14 cellular contexts compared by ENCODE assay signal in the genomic region with DNA sequence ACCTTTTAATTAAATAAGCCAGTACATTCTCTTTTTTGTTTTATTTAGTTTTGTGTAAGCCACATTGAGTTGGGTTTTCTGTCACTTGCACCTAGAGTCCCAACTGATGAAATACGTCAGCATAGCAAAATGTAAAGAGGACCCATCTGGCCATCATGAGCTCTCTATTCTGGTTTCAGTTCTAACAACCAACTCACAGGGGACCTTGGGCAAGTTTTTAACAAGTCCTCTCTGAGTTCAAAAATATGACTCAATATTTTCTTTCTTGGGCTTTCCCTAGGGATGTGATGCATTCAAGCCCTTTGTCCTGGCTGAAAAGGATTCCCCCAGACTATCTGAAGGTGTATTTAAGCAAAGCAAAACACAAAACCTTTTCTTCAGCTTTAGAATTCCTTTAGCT. TPM values are rescaled to one million over a fixed set of nuclear protein-coding genes. Genes with fewer than 3 reads are reported as not detected.
DNase-seq lines count a peak whose midpoint lies in the region; ATAC-seq, FAIRE-seq and TF ChIP-seq lines count a peak whose summit lies in the region.
"Had no signal": no experiment of that assay in that cellular context is flagged by ENCODE, and none has a peak within 500 bp of the region (broad histone marks: within the 10 kb centered on the region; RNA-seq: fewer than 3 reads in every experiment).

No MANE protein-coding gene starts in this region.

- intact Hi-C loops in left ventricle myocardium inferior (cut with micrococcal nuclease): no loop called here

- H3K27ac ChIP-seq in left ventricle myocardium inferior (replicated peaks): no peak overlapping the region
- H3K27ac ChIP-seq in suprapubic skin: no peak overlapping the region
- H3K27ac ChIP-seq: right lobe of liver had no signal

- TF ChIP-seq CTCF in bronchial epithelial cell (IDR thresholded peaks at IDR 0.05; ENCODE audit: insufficient read depth, low read length, severe bottlenecking) (no peak), left ventricle myocardium inferior (IDR thresholded peaks at IDR 0.05; ENCODE audit: borderline replicate concordance) (no peak), suprapubic skin (IDR thresholded peaks at IDR 0.05) (no peak)

- no peak overlapping the region for H3K27ac Mint-ChIP-seq in activated naive CD4-positive, alpha-beta T cell treated with anti-CD3 and anti-CD28 coated beads, Interleukin-2, amount 50 U/mL, for 72 hours
- H3K27ac Mint-ChIP-seq: memory B cell had no signal

- H3K4me3 ChIP-seq in bronchial epithelial cell (ENCODE audit: low read depth, low read length) (no peak overlapping the region), left ventricle myocardium inferior (no peak overlapping the region), suprapubic skin (no peak overlapping the region)
- H3K4me3 ChIP-seq: right lobe of liver had no signal

- peaks cover 0 to 8% of the 10 kb centered on the region in 2 donors for H3K9me3 Mint-ChIP-seq in activated naive CD4-positive, alpha-beta T cell treated with anti-CD3 and anti-CD28 coated beads, Interleukin-2, amount 50 U/mL, for 72 hours
- H3K9me3 Mint-ChIP-seq: memory B cell had no signal

- H3K4me1 ChIP-seq in left ventricle myocardium inferior (no peaks in the 10 kb centered on the region), suprapubic skin (no peaks in the 10 kb centered on the region)
- H3K4me1 ChIP-seq: right lobe of liver had no signal

- WGBS in suprapubic skin: 83% methylated on average over 1 of the region's 1 CpG

- H3K36me3 Mint-ChIP-seq in activated naive CD4-positive, alpha-beta T cell treated with anti-CD3 and anti-CD28 coated beads, Interleukin-2, amount 50 U/mL, for 72 hours: peaks cover 0 to 4% of the 10 kb centered on the region in 2 donors
- H3K36me3 Mint-ChIP-seq: memory B cell had no signal

- no peak for TF ChIP-seq POLR2A in suprapubic skin (IDR thresholded peaks at IDR 0.05)

- TF ChIP-seq EP300 in suprapubic skin (IDR thresholded peaks at IDR 0.05): no peak

- H3K36me3 ChIP-seq in bronchial epithelial cell (ENCODE audit: control insufficient read depth, insufficient read depth, low read length): no peaks in the 10 kb centered on the region
- no peaks in the 10 kb centered on the region for H3K36me3 ChIP-seq in left ventricle myocardium inferior
- H3K36me3 ChIP-seq in suprapubic skin: no peaks in the 10 kb centered on the region
- H3K36me3 ChIP-seq: right lobe of liver had no signal

- peak; percentile 91 for ATAC-seq in GM21360 (IDR thresholded peaks at IDR 0.05; ENCODE audit: unreplicated experiment)
- peak; percentile 89 for ATAC-seq in HG03045 (IDR thresholded peaks at IDR 0.05; ENCODE audit: unreplicated experiment)
- no peak for ATAC-seq in activated naive CD4-positive, alpha-beta T cell treated with anti-CD3 and anti-CD28 coated beads, Interleukin-2, amount 50 U/mL, for 72 hours
- ATAC-seq: right lobe of liver had no signal

- DNase-seq in GM18507 (ENCODE audit: extremely low spot score, insufficient read length, low read depth): no peak
- peak; percentile 42 for DNase-seq in bronchial epithelial cell (ENCODE audit: low read depth)
- DNase-seq in activated naive CD4-positive, alpha-beta T cell treated with anti-CD3 and anti-CD28 coated beads, Interleukin-2, amount 50 U/mL, for 72 hours (ENCODE audit: low spot score in 2 of 2): no peak
- no peak for DNase-seq in left ventricle myocardium inferior
- DNase-seq in suprapubic skin (ENCODE audit: low spot score in 2 of 2): no peak
- DNase-seq in cerebellar nuclear complex (lab: John Stamatoyannopoulos, UW): no peak
- DNase-seq: activated CD4-positive, alpha-beta T cell treated with anti-CD3 and anti-CD28 coated beads, Interleukin-2, amount 50 U/mL, for 4 hours; NCI-H1436 treated with DMSO at 0.1 percent for 48 hours; right lobe of liver; SHP77; stimulated activated naive CD4-positive, alpha-beta T cell had no signal

- FAIRE-seq in GM18507 (lab: Jason Lieb, UNC): peak; percentile 55
- FAIRE-seq in bronchial epithelial cell (lab: Jason Lieb, UNC): no peak

- H3K27me3 ChIP-seq in bronchial epithelial cell (ENCODE audit: control insufficient read depth, insufficient read depth, low read length) (no peaks in the 10 kb centered on the region), left ventricle myocardium inferior (ENCODE audit: low read depth) (no peaks in the 10 kb centered on the region), suprapubic skin (no peaks in the 10 kb centered on the region)
- H3K27me3 ChIP-seq: right lobe of liver had no signal

- H3K9me3 ChIP-seq in left ventricle myocardium inferior (replicated peaks) (peaks cover 3% of the 10 kb centered on the region), suprapubic skin (no peaks in the 10 kb centered on the region)
- H3K9me3 ChIP-seq: right lobe of liver had no signal

RNA-seq across cellular contexts. Expression of a gene that starts 32.9 kb away (rescaled TPM):
- 0.13 and 0.26 TPM in 2 replicates for total RNA-seq in bronchial epithelial cell
- under 1 TPM; 0.05 to 0.23 TPM for total RNA-seq in activated naive CD4-positive, alpha-beta T cell treated with anti-CD3 and anti-CD28 coated beads, Interleukin-2, amount 50 U/mL, for 72 hours
- total RNA-seq in left ventricle myocardium inferior: 0.85 TPM
- total RNA-seq in suprapubic skin: 1 to 10 TPM in 1 of 4 donors, under 1 TPM in 3; 0.68 to 1.2 (median 0.87) TPM

Comparison
In these comparisons a context has a peak if more than half of its experiments do, and no peak if none do; other contexts are left out.
1. ATAC-seq: peak in GM21360 (single experiment) and HG03045 (single experiment); none in activated naive CD4-positive, alpha-beta T cell treated with anti-CD3 and anti-CD28 coated beads, Interleukin-2, amount 50 U/mL, for 72 hours (0 of 2).